ENCODE assay signal across 1 cellular context in the genomic region with DNA sequence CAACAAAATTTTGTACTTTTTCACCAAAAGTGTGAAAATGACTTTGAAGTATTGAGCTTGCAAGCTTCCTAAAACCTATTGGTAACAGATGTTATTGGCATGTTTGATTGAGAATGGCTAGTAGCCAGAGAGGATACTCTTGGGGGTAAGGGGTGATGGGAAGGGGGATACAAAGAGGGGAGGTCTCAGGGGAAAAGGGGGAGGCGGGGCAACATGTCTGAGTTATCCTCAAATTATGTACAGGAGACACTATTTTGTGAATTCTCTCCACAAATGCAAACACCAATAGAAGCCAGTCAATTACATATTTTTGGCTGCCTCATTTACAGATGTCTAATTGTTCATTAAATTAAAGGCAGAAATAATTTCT.
TF ChIP-seq lines count a peak whose summit lies in the region.

No MANE protein-coding gene starts in this region.

TF ChIP-seq in H1, 55 proteins besides CTCF, POLR2A, EP300 and RAD21 (continued from another document):
- TF ChIP-seq SAP30 (IDR thresholded peaks at IDR 0.05; ENCODE audit: insufficient read depth, insufficient replicate concordance, low read length): no peak
- no peak for TF ChIP-seq ASH2L (IDR thresholded peaks at IDR 0.05; ENCODE audit: low read length)
- no peak for TF ChIP-seq NRF1 (IDR thresholded peaks at IDR 0.05; ENCODE audit: low read depth, low read length)
